In genomic region chr19:58385313-58386165, GRCh38 we compare ENCODE assay signal across 8 cellular contexts. TPM values are rescaled to one million over a fixed set of nuclear protein-coding genes. Genes with fewer than 3 reads are reported as not detected.
A peak's percentile ranks its signal among the peaks of the same experiment; 100 is the strongest.
DNase-seq lines count a peak whose midpoint lies in the region; ATAC-seq and TF ChIP-seq lines count a peak whose summit lies in the region.

No MANE protein-coding gene starts in this region.

- no peaks in the 10 kb centered on the region for H3K27me3 Mint-ChIP-seq in CD8-positive, alpha-beta T cell (ENCODE audit: low read depth)

- peaks cover 12% of the 10 kb centered on the region for H3K79me2 ChIP-seq in parathyroid adenoma

- H3K36me3 Mint-ChIP-seq in CD8-positive, alpha-beta T cell = peaks cover 27% of the 10 kb centered on the region

- H3K4me1 ChIP-seq in CD8-positive, alpha-beta T cell (ENCODE audit: insufficient read depth, low read length) = peaks cover 38% of the 10 kb centered on the region
- H3K4me1 ChIP-seq in RWPE2 (ENCODE audit: insufficient read depth, poor library complexity, severe bottlenecking) (peaks cover 9% of the 10 kb centered on the region), parathyroid adenoma (peaks cover 23% of the 10 kb centered on the region)

- peak overlapping the region; percentile 95 for H2AFZ ChIP-seq in parathyroid adenoma

- peak in 2 of 7 experiments; percentile 28 to 40 for DNase-seq in CD8-positive, alpha-beta T cell
- DNase-seq in RWPE2 (ENCODE audit: low spot score) (peak; percentile 44), epithelial cell of esophagus (ENCODE audit: low read depth) (no peak), NCI-H1092 (lab: John Stamatoyannopoulos, UW) (no peak), NCI-H2196 treated with DMSO at 0.1 percent for 48 hours (lab: John Stamatoyannopoulos, UW; ENCODE audit: unreplicated experiment) (no peak), T1000 (lab: John Stamatoyannopoulos, UW) (no peak), NCI-H187 (lab: John Stamatoyannopoulos, UW) (no peak)

- POLR2A ChIA-PET in CD8-positive, alpha-beta T cell (lab: Charles Lee) = interaction anchor here (0.7 kb wide), 1 partner anchor 23 kb away, joined by 4 read pairs; the partner anchor contains the start of gene ZNF497

- H3K9me3 Mint-ChIP-seq in CD8-positive, alpha-beta T cell = no peaks in the 10 kb centered on the region

- H3K27ac Mint-ChIP-seq in CD8-positive, alpha-beta T cell = peak overlapping the region; percentile 99

- peak overlapping the region; percentile 94 for H3K27ac ChIP-seq in CD8-positive, alpha-beta T cell (ENCODE audit: low read depth, low read length)
- H3K27ac ChIP-seq in RWPE2 (ENCODE audit: poor library complexity, severe bottlenecking) (peak overlapping the region; percentile 88), parathyroid adenoma (peak overlapping the region; percentile 98)

- H3K9ac ChIP-seq in parathyroid adenoma = peak overlapping the region; percentile 95

- TF ChIP-seq CTCF in CD8-positive, alpha-beta T cell (IDR thresholded peaks at IDR 0.05) = no peak
- no peak for TF ChIP-seq CTCF in RWPE2 (IDR thresholded peaks at IDR 0.05; ENCODE audit: poor library complexity, severe bottlenecking)
- no peak for TF ChIP-seq CTCF in epithelial cell of esophagus (IDR thresholded peaks at IDR 0.05; ENCODE audit: insufficient read depth, low read depth, low read length, missing control alignments)
- no peak for TF ChIP-seq CTCF in parathyroid adenoma (IDR thresholded peaks at IDR 0.05)

- peak overlapping the region; percentile 90 for H3K4me3 ChIP-seq in CD8-positive, alpha-beta T cell (ENCODE audit: low read depth, low read length)
- H3K4me3 ChIP-seq in RWPE2 (ENCODE audit: severe bottlenecking) = peak overlapping the region; percentile 62
- peak overlapping the region; percentile 100 for H3K4me3 ChIP-seq in epithelial cell of esophagus (ENCODE audit: low read length)
- peak overlapping the region; percentile 91 for H3K4me3 ChIP-seq in parathyroid adenoma (ENCODE audit: low read depth, low read length)

- H3K27me3 ChIP-seq in CD8-positive, alpha-beta T cell (ENCODE audit: insufficient read depth, low read length) = no peaks in the 10 kb centered on the region
- H3K27me3 ChIP-seq in RWPE2 (ENCODE audit: insufficient read depth, poor library complexity, severe bottlenecking) = no peaks in the 10 kb centered on the region
- no peaks in the 10 kb centered on the region for H3K27me3 ChIP-seq in parathyroid adenoma (ENCODE audit: control insufficient read depth, insufficient read depth, low read length)

- peak overlapping the region; percentile 93 for H3K4me3 Mint-ChIP-seq in CD8-positive, alpha-beta T cell

- H3K4me1 Mint-ChIP-seq in CD8-positive, alpha-beta T cell (ENCODE audit: low read depth) = peaks cover 51% of the 10 kb centered on the region

- H3K4me2 ChIP-seq in parathyroid adenoma (ENCODE audit: low read length) = peak overlapping the region; percentile 92

- no peaks in the 10 kb centered on the region for H3K9me3 ChIP-seq in CD8-positive, alpha-beta T cell (ENCODE audit: low read length)
- H3K9me3 ChIP-seq in RWPE2 (ENCODE audit: severe bottlenecking) = no peaks in the 10 kb centered on the region
- H3K9me3 ChIP-seq in parathyroid adenoma (ENCODE audit: control insufficient read depth, low read length) = no peaks in the 10 kb centered on the region

- CTCF ChIA-PET in CD8-positive, alpha-beta T cell (lab: Charles Lee) = no interaction called here

- intact Hi-C loops in CD8-positive, alpha-beta T cell (cut with DNase I, micrococcal nuclease) = loop anchor here in 1 of 2 experiments (10.0 kb wide), 1 partner anchor 571 kb away; the partner anchor contains the start of gene ZNF552

- no peak for ATAC-seq in CD8-positive, alpha-beta T cell
- ATAC-seq in RWPE2 (ENCODE audit: low read depth) = no peak

- H3K36me3 ChIP-seq in CD8-positive, alpha-beta T cell (ENCODE audit: insufficient read depth, low read length) = peaks cover 4% of the 10 kb centered on the region
- H3K36me3 ChIP-seq in RWPE2 (ENCODE audit: low read depth) = peaks cover 32% of the 10 kb centered on the region
- H3K36me3 ChIP-seq in parathyroid adenoma (ENCODE audit: control insufficient read depth, insufficient read depth, low read length) = no peaks in the 10 kb centered on the region

RNA-seq across cellular contexts. Expression of gene RPS5, which starts 1.5 kb away (rescaled TPM):
- 1,000 to 10,000 TPM; 1,884 to 1,887 TPM for total RNA-seq in CD8-positive, alpha-beta T cell

RNA-seq across cellular contexts. Expression of gene ZNF837, which starts 4.7 kb away (rescaled TPM):
- 1 to 10 TPM; 1.2 to 1.3 TPM for total RNA-seq in CD8-positive, alpha-beta T cell

RNA-seq across cellular contexts. Expression of gene RNF225, which starts 9.9 kb away (rescaled TPM):
- total RNA-seq in CD8-positive, alpha-beta T cell = under 1 TPM in 1 of 2 experiments, not detected in 1; 0.76 TPM

RNA-seq across cellular contexts. Expression of gene ZNF584, which starts 22.9 kb away (rescaled TPM):
- 1 to 10 TPM; 1.2 to 1.7 TPM for total RNA-seq in CD8-positive, alpha-beta T cell

RNA-seq across cellular contexts. Expression of gene ZNF497, which starts 23.0 kb away (rescaled TPM):
- total RNA-seq in CD8-positive, alpha-beta T cell = 1 to 10 TPM in 1 of 2 experiments, under 1 TPM in 1; 0.79 to 1.2 TPM
